1 cellular context compared by ENCODE assay signal in genomic region chr7:76071316-76072242, GRCh38.
TF ChIP-seq lines count a peak whose summit lies in the region.

No MANE protein-coding gene starts in this region.

TF ChIP-seq in IMR-90, 13 proteins besides CTCF, POLR2A, EP300 and RAD21 (continued from another document):
- TF ChIP-seq ELK1 (IDR thresholded peaks at IDR 0.05; ENCODE audit: borderline replicate concordance, low read depth, low read length), result no peak
- TF ChIP-seq RCOR1 (IDR thresholded peaks at IDR 0.05; ENCODE audit: insufficient replicate concordance, low read length), result no peak
- TF ChIP-seq SMC3 (IDR thresholded peaks at IDR 0.05; ENCODE audit: low read depth, low read length), result no peak
- no peak for TF ChIP-seq MXI1 (IDR thresholded peaks at IDR 0.05; ENCODE audit: borderline replicate concordance, low read depth, low read length)
- no peak for TF ChIP-seq BHLHE40 (IDR thresholded peaks at IDR 0.05; ENCODE audit: low read depth, low read length)
- TF ChIP-seq CEBPB (IDR thresholded peaks at IDR 0.05; ENCODE audit: low read depth, low read length), result no peak
- no peak for TF ChIP-seq CHD1 (IDR thresholded peaks at IDR 0.05; ENCODE audit: low read depth, low read length)
- TF ChIP-seq MAZ (IDR thresholded peaks at IDR 0.05; ENCODE audit: borderline replicate concordance, low read depth, low read length), result no peak
TF ChIP-seq in IMR-90: peak in this region for 0.
